In genomic region chr12:131085816-131086591, GRCh38 we compare ENCODE assay signal across 28 cellular contexts.
DNase-seq lines count a peak whose midpoint lies in the region; ATAC-seq, FAIRE-seq and TF ChIP-seq lines count a peak whose summit lies in the region.
"Had no signal": no experiment of that assay in that cellular context is flagged by ENCODE, and none has a peak within 500 bp of the region (broad histone marks: within the 10 kb centered on the region; RNA-seq: fewer than 3 reads in every experiment).

No MANE protein-coding gene starts in this region.

- H3K9me3 Mint-ChIP-seq in activated T-cell treated with anti-CD3 and anti-CD28 coated beads, Interleukin-2, amount 50 U/mL, for 72 hours, result no peaks in the 10 kb centered on the region
- no peaks in the 10 kb centered on the region for H3K9me3 Mint-ChIP-seq in stimulated activated naive B cell treated with anti-CD40 and anti-IgM and Interleukin-4, amounts not matched to agents 10 μg/mL and 1 μg/mL and 100 μg/mL, for 72 hours
- H3K9me3 Mint-ChIP-seq: memory B cell, T-cell had no signal

- FAIRE-seq in H54 (lab: Jason Lieb, UNC), result no peak
- FAIRE-seq: endometrium, GM12891, GM19239, TTC549 had no signal

- H3K36me3 ChIP-seq in testis (ENCODE audit: low read depth, missing control alignments), result no peaks in the 10 kb centered on the region
- H3K36me3 ChIP-seq: brain microvascular endothelial cell, SJCRH30, thyroid gland had no signal

- no peaks in the 10 kb centered on the region for H3K36me3 Mint-ChIP-seq in activated T-cell treated with anti-CD3 and anti-CD28 coated beads, Interleukin-2, amount 50 U/mL, for 72 hours (ENCODE audit: insufficient read depth in 2 of 2)
- no peaks in the 10 kb centered on the region for H3K36me3 Mint-ChIP-seq in stimulated activated naive B cell treated with anti-CD40 and anti-IgM and Interleukin-4, amounts not matched to agents 10 μg/mL and 1 μg/mL and 100 μg/mL, for 72 hours
- H3K36me3 Mint-ChIP-seq: memory B cell, T-cell had no signal

- TF ChIP-seq CTCF in omental fat pad (IDR thresholded peaks at IDR 0.05), result no peak
- no peak for TF ChIP-seq CTCF in testis (IDR thresholded peaks at IDR 0.05)

- no peak overlapping the region for H3K4me3 ChIP-seq in testis
- H3K4me3 ChIP-seq: coronary artery, SJCRH30, thyroid gland had no signal

- ATAC-seq in activated T-cell treated with anti-CD3 and anti-CD28 coated beads, Interleukin-2, amount 50 U/mL, for 72 hours (replicated peaks in 1 of 2), result no peak
- no peak for ATAC-seq in omental fat pad (ENCODE audit: low FRiP score)
- ATAC-seq in stimulated activated naive B cell treated with anti-CD40 and anti-IgM and Interleukin-4, amounts not matched to agents 10 μg/mL and 1 μg/mL and 100 μg/mL, for 72 hours (replicated peaks), result no peak
- ATAC-seq: T-cell had no signal

- no peak overlapping the region for H3K27ac Mint-ChIP-seq in activated T-cell treated with anti-CD3 and anti-CD28 coated beads, Interleukin-2, amount 50 U/mL, for 72 hours
- no peak overlapping the region for H3K27ac Mint-ChIP-seq in stimulated activated naive B cell treated with anti-CD40 and anti-IgM and Interleukin-4, amounts not matched to agents 10 μg/mL and 1 μg/mL and 100 μg/mL, for 72 hours
- H3K27ac Mint-ChIP-seq: memory B cell, T-cell had no signal

- H3K4me1 Mint-ChIP-seq in activated T-cell treated with anti-CD3 and anti-CD28 coated beads, Interleukin-2, amount 50 U/mL, for 72 hours (ENCODE audit: low read depth), result peaks cover 7% of the 10 kb centered on the region
- H3K4me1 Mint-ChIP-seq in stimulated activated naive B cell treated with anti-CD40 and anti-IgM and Interleukin-4, amounts not matched to agents 10 μg/mL and 1 μg/mL and 100 μg/mL, for 72 hours, result peaks cover 14 to 17% of the 10 kb centered on the region in 2 donors
- H3K4me1 Mint-ChIP-seq: memory B cell, T-cell had no signal

- H3K9me3 ChIP-seq in testis, result no peaks in the 10 kb centered on the region
- H3K9me3 ChIP-seq: SJCRH30, thyroid gland had no signal

- peaks cover 7% of the 10 kb centered on the region for H3K27me3 Mint-ChIP-seq in activated T-cell treated with anti-CD3 and anti-CD28 coated beads, Interleukin-2, amount 50 U/mL, for 72 hours (ENCODE audit: low read depth)
- peaks cover 13 to 20% of the 10 kb centered on the region in 2 donors for H3K27me3 Mint-ChIP-seq in stimulated activated naive B cell treated with anti-CD40 and anti-IgM and Interleukin-4, amounts not matched to agents 10 μg/mL and 1 μg/mL and 100 μg/mL, for 72 hours

- H3K27me3 ChIP-seq in testis, result no peaks in the 10 kb centered on the region
- H3K27me3 ChIP-seq: brain microvascular endothelial cell, SJCRH30, thyroid gland had no signal

- peak; percentile 12 for DNase-seq in activated T-cell treated with anti-CD3 and anti-CD28 coated beads, Interleukin-2, amount 50 U/mL, for 48 hours
- DNase-seq in activated T-cell treated with anti-CD3 and anti-CD28 coated beads, Interleukin-2, amount 50 U/mL, for 72 hours, result no peak
- DNase-seq in activated CD8-positive, alpha-beta memory T cell treated with anti-CD3 and anti-CD28 coated beads, Interleukin-2, amount 50 U/mL, for 48 hours, result peak; percentile 36
- DNase-seq in omental fat pad (ENCODE audit: low spot score), result peak; percentile 8
- peak; percentile 10 for DNase-seq in testis
- no peak for DNase-seq in stimulated activated naive B cell treated with anti-CD40 and anti-IgM and Interleukin-4, amounts not matched to agents 10 μg/mL and 1 μg/mL and 100 μg/mL, for 72 hours
- no peak for DNase-seq in H54 (ENCODE audit: insufficient read length, low spot score)
- no peak for DNase-seq in NCI-H187 treated with DMSO at 0.1 percent for 48 hours (lab: John Stamatoyannopoulos, UW)
- DNase-seq: activated CD4-positive, alpha-beta T cell treated with anti-CD3 and anti-CD28 coated beads for 4 hours; activated gamma-delta T cell treated with Interleukin-2 at 50 U/mL for 16 hours; brain microvascular endothelial cell; Kasumi-1; NCI-H1048; NCI-H1930; NCI-H774; SJCRH30; stimulated activated CD4-positive, alpha-beta T cell treated with anti-CD3 and anti-CD28 coated beads, Interleukin-1b, Interleukin-23, amount 100 ng/mL, for 48 hours; stimulated activated naive CD4-positive, alpha-beta T cell had no signal

- 91 to 95% methylated on average over 13 to 24 of the region's 24 CpGs for WGBS in testis, 2 donors

- no peak overlapping the region for H3K27ac ChIP-seq in testis
- H3K27ac ChIP-seq: 22Rv1, brain microvascular endothelial cell, coronary artery, parathyroid adenoma, SJCRH30, thyroid gland had no signal

- H3K4me3 Mint-ChIP-seq in activated T-cell treated with anti-CD3 and anti-CD28 coated beads, Interleukin-2, amount 50 U/mL, for 72 hours, result no peak overlapping the region
- no peak overlapping the region for H3K4me3 Mint-ChIP-seq in stimulated activated naive B cell treated with anti-CD40 and anti-IgM and Interleukin-4, amounts not matched to agents 10 μg/mL and 1 μg/mL and 100 μg/mL, for 72 hours
- H3K4me3 Mint-ChIP-seq: memory B cell, T-cell had no signal

- H3K4me1 ChIP-seq in testis, result peaks cover 3% of the 10 kb centered on the region
- H3K4me1 ChIP-seq: parathyroid adenoma, SJCRH30, thyroid gland had no signal

- TF ChIP-seq POLR2A in testis (IDR thresholded peaks at IDR 0.05) (no peak), H54 (IDR thresholded peaks at IDR 0.05; ENCODE audit: low read depth, low read length) (no peak)

- intact Hi-C loops in testis (cut with DNase I; ENCODE audit: low total_unique reads), result no loop called here

Comparison
In these comparisons a context has a peak if more than half of its experiments do, and no peak if none do; other contexts are left out.
1. DNase-seq: peak in activated T-cell treated with anti-CD3 and anti-CD28 coated beads, Interleukin-2, amount 50 U/mL, for 48 hours (2 of 2), activated CD8-positive, alpha-beta memory T cell treated with anti-CD3 and anti-CD28 coated beads, Interleukin-2, amount 50 U/mL, for 48 hours (single experiment), omental fat pad (single experiment) and testis (single experiment); none in activated T-cell treated with anti-CD3 and anti-CD28 coated beads, Interleukin-2, amount 50 U/mL, for 72 hours (0 of 2), stimulated activated naive B cell treated with anti-CD40 and anti-IgM and Interleukin-4, amounts not matched to agents 10 μg/mL and 1 μg/mL and 100 μg/mL, for 72 hours (single experiment), H54 (single experiment) and NCI-H187 treated with DMSO at 0.1 percent for 48 hours (single experiment).